ENCODE assay signal across 17 cellular contexts in genomic region chr4:40747436-40747835, GRCh38.
A peak's percentile ranks its signal among the peaks of the same experiment; 100 is the strongest.
DNase-seq lines count a peak whose midpoint lies in the region; ATAC-seq lines count a peak whose summit lies in the region.
"Had no signal": no experiment of that assay in that cellular context is flagged by ENCODE, and none has a peak within 500 bp of the region (broad histone marks: within the 10 kb centered on the region; RNA-seq: fewer than 3 reads in every experiment).

No MANE protein-coding gene starts in this region.

- H3K9me3 ChIP-seq in adipocyte (ENCODE audit: control insufficient read depth, low read length): no peaks in the 10 kb centered on the region
- H3K9me3 ChIP-seq: SJSA1 had no signal

- no peak overlapping the region for H3K9ac ChIP-seq in adipocyte (ENCODE audit: low read length)

- peaks cover 11% of the 10 kb centered on the region for H3K4me1 ChIP-seq in adipocyte (ENCODE audit: control insufficient read depth, insufficient read depth, low read length)

- H3K4me3 ChIP-seq in adipocyte (ENCODE audit: low read length): no peak overlapping the region
- H3K4me3 ChIP-seq: SJSA1 had no signal

- DNase-seq in DMS53 (lab: John Stamatoyannopoulos, UW) (peak; percentile 48), DMS53 treated with DMSO at 0.1 percent for 48 hours (lab: John Stamatoyannopoulos, UW; ENCODE audit: unreplicated experiment) (no peak), NCI-H1092 treated with DMSO at 0.1 percent for 48 hours (lab: John Stamatoyannopoulos, UW) (peak; percentile 52), NCI-H526 treated with DMSO at 0.1 percent for 48 hours (lab: John Stamatoyannopoulos, UW) (peak; percentile 51), adipocyte (ENCODE audit: low read depth) (peak; percentile 61), HuH-7 (ENCODE audit: low spot score) (no peak)
- DNase-seq in NK-92 treated with Interleukin-12 subunit alpha and Interleukin-12 subunit beta, amount 100 ng/mL, for 24 hours (lab: John Stamatoyannopoulos, UW): no peak
- DNase-seq: 8988T, GOT3, KG1, NCI-H1436 treated with DMSO at 0.1 percent for 48 hours, NCI-H2171 had no signal

- H3K27me3 ChIP-seq in adipocyte (replicated peaks; ENCODE audit: control insufficient read depth, insufficient read depth, low read length): peaks cover 29% of the 10 kb centered on the region

- no peak for ATAC-seq in HG03095 (IDR thresholded peaks at IDR 0.05; ENCODE audit: unreplicated experiment)
- ATAC-seq: HCT116, HepG2, Panc1 had no signal

- H3K36me3 ChIP-seq in adipocyte (ENCODE audit: control insufficient read depth, insufficient read depth, low read length, severe bottlenecking): no peaks in the 10 kb centered on the region
- H3K36me3 ChIP-seq: SJSA1 had no signal

Comparison
In these comparisons a context has a peak if more than half of its experiments do, and no peak if none do; other contexts are left out.
1. DNase-seq: peak in DMS53 (single experiment), NCI-H1092 treated with DMSO at 0.1 percent for 48 hours (single experiment), NCI-H526 treated with DMSO at 0.1 percent for 48 hours (single experiment) and adipocyte (single experiment); none in DMS53 treated with DMSO at 0.1 percent for 48 hours (single experiment), NK-92 treated with Interleukin-12 subunit alpha and Interleukin-12 subunit beta, amount 100 ng/mL, for 24 hours (single experiment) and HuH-7 (single experiment).